In the genomic region with DNA sequence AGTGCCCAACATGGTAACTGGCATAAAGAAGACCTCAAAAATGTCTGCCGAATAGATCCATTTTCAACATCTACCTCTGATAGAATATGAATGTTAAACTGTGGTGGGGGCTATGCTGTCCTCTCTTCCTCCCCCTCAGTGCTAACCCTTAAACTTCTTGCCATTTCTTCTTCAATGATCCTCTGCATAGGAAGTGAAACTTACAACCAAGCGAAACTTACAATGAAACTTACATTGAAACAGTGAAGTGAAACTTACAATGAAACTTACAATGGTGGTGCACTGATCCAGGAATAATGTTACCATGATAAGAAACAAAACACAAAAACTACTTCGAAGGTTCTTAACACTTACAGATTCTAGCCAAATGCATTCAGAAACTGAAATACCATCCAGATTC, we compare ENCODE assay signal across 17 cellular contexts. TPM values are rescaled to one million over a fixed set of nuclear protein-coding genes. Genes with fewer than 3 reads are reported as not detected.
DNase-seq lines count a peak whose midpoint lies in the region; ATAC-seq and TF ChIP-seq lines count a peak whose summit lies in the region.
"Had no signal": no experiment of that assay in that cellular context is flagged by ENCODE, and none has a peak within 500 bp of the region (broad histone marks: within the 10 kb centered on the region; RNA-seq: fewer than 3 reads in every experiment).

No MANE protein-coding gene starts in this region.

- H3K4ac ChIP-seq in neuronal stem cell (ENCODE audit: low read length) = no peak overlapping the region

- no peaks in the 10 kb centered on the region for H3K36me3 Mint-ChIP-seq in IgD-negative memory B cell
- H3K36me3 Mint-ChIP-seq in activated naive CD8-positive, alpha-beta T cell treated with anti-CD3 and anti-CD28 coated beads for 36 hours = peaks cover 40% of the 10 kb centered on the region

- peak overlapping the region; percentile 33 for H3K4me2 ChIP-seq in DOHH2 (ENCODE audit: low read length)
- H3K4me2 ChIP-seq in neuronal stem cell (ENCODE audit: insufficient read depth, low read length, poor library complexity, severe bottlenecking) = no peak overlapping the region
- H3K4me2 ChIP-seq: BLaER1 had no signal

- no peaks in the 10 kb centered on the region for H3K9me3 ChIP-seq in DOHH2 (ENCODE audit: control insufficient read depth, insufficient read depth, low read length)
- no peaks in the 10 kb centered on the region for H3K9me3 ChIP-seq in neuronal stem cell (replicated peaks in 1 of 2; ENCODE audit: control insufficient read depth in 2 of 2, insufficient read depth in 1 of 2, low read depth in 1 of 2, low read length in 2 of 2)
- H3K9me3 ChIP-seq: BLaER1, heart right ventricle had no signal

- H4K20me1 ChIP-seq in DOHH2 (ENCODE audit: control insufficient read depth, insufficient read depth, low read depth, low read length) = peaks cover 3% of the 10 kb centered on the region; the same call in 1 of the 2 replicates

- no peak for TF ChIP-seq CTCF in DOHH2 (IDR thresholded peaks at IDR 0.05; ENCODE audit: low read depth, low read length, poor library complexity, severe bottlenecking)

- no peak for DNase-seq in activated naive CD8-positive, alpha-beta T cell treated with anti-CD3 and anti-CD28 coated beads for 36 hours
- no peak for DNase-seq in neuronal stem cell (ENCODE audit: low spot score)
- no peak for DNase-seq in NCI-H748 (lab: John Stamatoyannopoulos, UW; ENCODE audit: unreplicated experiment)
- DNase-seq in GDM1 (lab: John Stamatoyannopoulos, UW) = no peak
- DNase-seq: heart right ventricle; NCI-H345; stimulated activated CD4-positive, alpha-beta T cell treated with anti-CD3 and anti-CD28 coated beads, Interleukin-4, amount 100 ng/mL, for 24 hours; substantia nigra had no signal

- H3K4me3 Mint-ChIP-seq in IgD-negative memory B cell = peak overlapping the region; percentile 1 to 56 (median 28)
- H3K4me3 Mint-ChIP-seq in activated naive CD8-positive, alpha-beta T cell treated with anti-CD3 and anti-CD28 coated beads for 36 hours = no peak overlapping the region

- H3K23ac ChIP-seq in neuronal stem cell (ENCODE audit: low read depth, low read length, poor library complexity) = no peak overlapping the region

- peaks cover 41% of the 10 kb centered on the region for H3K79me2 ChIP-seq in DOHH2 (ENCODE audit: control insufficient read depth, low read length)

- H3K27me3 ChIP-seq in DOHH2 (ENCODE audit: control insufficient read depth, low read length) (no peaks in the 10 kb centered on the region), neuronal stem cell (ENCODE audit: control insufficient read depth in 3 of 3, insufficient read depth in 3 of 3, low read depth in 1 of 3, low read length in 3 of 3) (no peaks in the 10 kb centered on the region)
- H3K27me3 ChIP-seq: BLaER1, heart right ventricle had no signal

- H4K8ac ChIP-seq in neuronal stem cell (ENCODE audit: low read depth, low read length) = no peak overlapping the region

- peaks cover 47% of the 10 kb centered on the region for H3K36me3 ChIP-seq in DOHH2 (ENCODE audit: control insufficient read depth, low read length)
- H3K36me3 ChIP-seq in neuronal stem cell (replicated peaks in 1 of 2; ENCODE audit: control insufficient read depth in 2 of 2, insufficient read depth in 2 of 2, low read length in 2 of 2) = peaks cover 20 to 75% of the 10 kb centered on the region in 2 donors

- H2AFZ ChIP-seq in neuronal stem cell (ENCODE audit: low read length) = no peak overlapping the region

- H3K4me3 ChIP-seq in DOHH2 (ENCODE audit: low read length) (peak overlapping the region; percentile 18), neuronal stem cell (ENCODE audit: low read length in 2 of 2) (no peak overlapping the region)
- H3K4me3 ChIP-seq: BLaER1, heart right ventricle had no signal

- H3K79me1 ChIP-seq in neuronal stem cell (ENCODE audit: low read depth, low read length) = peaks cover 4% of the 10 kb centered on the region

- 0 out of 2 replicates have a peak, but pooled peaks cover 3% of the 10 kb centered on the region for H3F3A ChIP-seq in DOHH2 (ENCODE audit: control insufficient read depth, insufficient read depth)

- H3K9me2 ChIP-seq in DOHH2 (replicated peaks; ENCODE audit: control insufficient read depth, low read length) = no peaks in the 10 kb centered on the region

- no peak overlapping the region for H2BK120ac ChIP-seq in neuronal stem cell (ENCODE audit: low read depth, low read length)

- H3K14ac ChIP-seq in neuronal stem cell (ENCODE audit: low read length) = no peak overlapping the region

- H3K27ac ChIP-seq in DOHH2 (ENCODE audit: low read depth, low read length) (peak overlapping the region; percentile 6; the same call in 1 of the 2 replicates), neuronal stem cell (replicated peaks; ENCODE audit: low read length) (no peak overlapping the region)
- H3K27ac ChIP-seq: BLaER1 had no signal

- peak overlapping the region; percentile 1 to 89 (median 6) for H3K27ac Mint-ChIP-seq in IgD-negative memory B cell
- H3K27ac Mint-ChIP-seq in activated naive CD8-positive, alpha-beta T cell treated with anti-CD3 and anti-CD28 coated beads for 36 hours = peak overlapping the region; percentile 54
- H3K27ac Mint-ChIP-seq: progenitor cell of endocrine pancreas had no signal

- no peak overlapping the region for H4K91ac ChIP-seq in neuronal stem cell (ENCODE audit: low read depth, low read length, poor library complexity)

- H2BK12ac ChIP-seq in neuronal stem cell (ENCODE audit: low read length) = no peak overlapping the region

- ATAC-seq in GM19455 (IDR thresholded peaks at IDR 0.05; ENCODE audit: unreplicated experiment) (peak; percentile 40), HG03521 (IDR thresholded peaks at IDR 0.05; ENCODE audit: unreplicated experiment) (no peak)
- ATAC-seq: heart right ventricle had no signal

- H3K18ac ChIP-seq in neuronal stem cell (ENCODE audit: low read length) = no peak overlapping the region

- H3K9me3 Mint-ChIP-seq in IgD-negative memory B cell = peaks cover 0 to 3% (median 3%) of the 10 kb centered on the region in 3 donors
- H3K9me3 Mint-ChIP-seq in activated naive CD8-positive, alpha-beta T cell treated with anti-CD3 and anti-CD28 coated beads for 36 hours = no peaks in the 10 kb centered on the region

- no peak overlapping the region for H2BK5ac ChIP-seq in neuronal stem cell (ENCODE audit: low read length)

- H3K4me1 ChIP-seq in DOHH2 (ENCODE audit: control insufficient read depth, low read length) (peaks cover 32% of the 10 kb centered on the region), neuronal stem cell (ENCODE audit: control insufficient read depth in 2 of 2, insufficient read depth in 1 of 2, low read depth in 1 of 2, low read length in 2 of 2) (peaks cover 5 to 8% of the 10 kb centered on the region in 2 donors)

- no CpG with 5 or more reads among the region's 3 CpGs for WGBS in neuronal stem cell (ENCODE audit: extremely low coverage in 2 of 2, insufficient read length in 2 of 2, insufficient replicate concordance in 1 of 2), 2 donors

- H3K9ac ChIP-seq in neuronal stem cell (ENCODE audit: low read depth, low read length, poor library complexity) = no peak overlapping the region
- H3K9ac ChIP-seq: BLaER1 had no signal

- H2AK5ac ChIP-seq in neuronal stem cell (ENCODE audit: low read depth, low read length) = no peak overlapping the region

- no peaks in the 10 kb centered on the region for H3K27me3 Mint-ChIP-seq in IgD-negative memory B cell
- H3K27me3 Mint-ChIP-seq in activated naive CD8-positive, alpha-beta T cell treated with anti-CD3 and anti-CD28 coated beads for 36 hours = no peaks in the 10 kb centered on the region
- H3K27me3 Mint-ChIP-seq: progenitor cell of endocrine pancreas had no signal

- H2BK15ac ChIP-seq in neuronal stem cell (ENCODE audit: low read length) = no peak overlapping the region

- peaks cover 18 to 41% (median 38%) of the 10 kb centered on the region in 3 donors for H3K4me1 Mint-ChIP-seq in IgD-negative memory B cell
- peaks cover 38% of the 10 kb centered on the region for H3K4me1 Mint-ChIP-seq in activated naive CD8-positive, alpha-beta T cell treated with anti-CD3 and anti-CD28 coated beads for 36 hours

RNA-seq across cellular contexts. Expression of a gene that starts 4.7 kb away (rescaled TPM):
- polyA plus RNA-seq in IgD-negative memory B cell = 119 TPM
- 100 to 1,000 TPM; 102 to 105 TPM for total RNA-seq in activated naive CD8-positive, alpha-beta T cell treated with anti-CD3 and anti-CD28 coated beads for 36 hours
- 66.3 TPM for polyA plus RNA-seq in neuronal stem cell (2013, experiment 1 of 2)
- polyA plus RNA-seq in neuronal stem cell (2013, experiment 2 of 2) = 65.2 TPM

RNA-seq across cellular contexts. Expression of a gene that starts 49.7 kb away (rescaled TPM):
- not detected for polyA plus RNA-seq in IgD-negative memory B cell
- not detected for total RNA-seq in activated naive CD8-positive, alpha-beta T cell treated with anti-CD3 and anti-CD28 coated beads for 36 hours
- polyA plus RNA-seq in neuronal stem cell (2013, experiment 1 of 2) = not detected
- polyA plus RNA-seq in neuronal stem cell (2013, experiment 2 of 2) = not detected
- total RNA-seq: activated CD8-positive, alpha-beta memory T cell treated with anti-CD3 and anti-CD28 coated beads for 36 hours; astrocyte; heart right ventricle; lower leg skin; progenitor cell of endocrine pancreas had no signal
- polyA plus RNA-seq: heart right ventricle had no signal

RNA-seq across cellular contexts. Expression of a gene that starts 56.9 kb away (rescaled TPM):
- not detected for polyA plus RNA-seq in IgD-negative memory B cell
- not detected for total RNA-seq in activated naive CD8-positive, alpha-beta T cell treated with anti-CD3 and anti-CD28 coated beads for 36 hours
- not detected for polyA plus RNA-seq in neuronal stem cell (2013, experiment 1 of 2)
- not detected for polyA plus RNA-seq in neuronal stem cell (2013, experiment 2 of 2)
- total RNA-seq: activated CD8-positive, alpha-beta memory T cell treated with anti-CD3 and anti-CD28 coated beads for 36 hours; astrocyte; heart right ventricle; progenitor cell of endocrine pancreas had no signal
- polyA plus RNA-seq: heart right ventricle had no signal
